In the genomic region with DNA sequence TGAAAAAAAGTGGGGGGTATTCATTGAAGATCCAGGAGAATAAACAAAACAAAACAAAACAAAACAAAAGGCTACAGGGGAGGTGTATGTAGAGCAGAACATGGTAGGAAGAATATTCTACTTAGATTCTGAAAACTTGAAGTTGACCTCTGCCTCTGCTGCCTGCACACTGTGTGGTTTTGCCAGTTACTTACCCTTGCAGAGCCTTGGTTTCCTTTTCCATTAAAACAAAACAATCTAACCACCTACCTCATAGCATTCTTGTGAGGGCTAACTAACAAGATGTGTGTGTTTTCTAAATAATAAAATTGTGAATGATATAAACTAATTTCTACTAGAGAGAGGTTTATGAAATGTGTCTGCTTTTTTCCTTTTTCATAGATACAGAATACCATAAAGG, we compare ENCODE assay signal across 15 cellular contexts.
DNase-seq lines count a peak whose midpoint lies in the region; ATAC-seq and TF ChIP-seq lines count a peak whose summit lies in the region.
"Had no signal": no experiment of that assay in that cellular context is flagged by ENCODE, and none has a peak within 500 bp of the region (broad histone marks: within the 10 kb centered on the region; RNA-seq: fewer than 3 reads in every experiment).

No MANE protein-coding gene starts in this region.

- peaks cover 28% of the 10 kb centered on the region for H3K4me1 Mint-ChIP-seq in activated CD8-positive, alpha-beta memory T cell treated with anti-CD3 and anti-CD28 coated beads, Interleukin-2, amount 10 ng/mL, durations not matched to agents 7 days and 5 days
- H3K4me1 Mint-ChIP-seq in stimulated activated effector memory CD8-positive, alpha-beta T cell treated with anti-CD3 and anti-CD28 coated beads, Interleukin-12 subunit alpha, Interleukin-12 subunit beta, amount 100 ng/mL, for 72 hours: peaks cover 12% of the 10 kb centered on the region
- peaks cover 3% of the 10 kb centered on the region for H3K4me1 Mint-ChIP-seq in MCF 10A (ENCODE audit: insufficient read depth, unreplicated experiment)

- H3K27ac ChIP-seq in body of pancreas (peak overlapping the region; percentile 79 to 90 (median 88)), psoas muscle (peak overlapping the region; percentile 50)
- H3K27ac ChIP-seq: BLaER1 treated with 17β-estradiol and CSF1 and Interleukin-3, amounts not matched to agents 10 nM and 100 nM had no signal

- H3K4me1 ChIP-seq in body of pancreas (peaks cover 69% of the 10 kb centered on the region), psoas muscle (peaks cover 45% of the 10 kb centered on the region)
- H3K4me1 ChIP-seq: BLaER1 treated with 17β-estradiol and CSF1 and Interleukin-3, amounts not matched to agents 10 nM and 100 nM had no signal

- intact Hi-C loops in body of pancreas (cut with DNase I) (no loop called here), psoas muscle (cut with DNase I) (no loop called here), MCF 10A (cut with micrococcal nuclease) (no loop called here)

- no TSS peak for BruUV-seq in MCF 10A (replicated peaks; lab: Mats Ljungman, UMichigan)

- H3K27me3 Mint-ChIP-seq in activated CD8-positive, alpha-beta memory T cell treated with anti-CD3 and anti-CD28 coated beads, Interleukin-2, amount 10 ng/mL, durations not matched to agents 7 days and 5 days: no peaks in the 10 kb centered on the region
- H3K27me3 Mint-ChIP-seq in MCF 10A (ENCODE audit: insufficient read depth, unreplicated experiment): no peaks in the 10 kb centered on the region
- H3K27me3 Mint-ChIP-seq: CD4-positive, CD25-positive, alpha-beta regulatory T cell had no signal

- no peak overlapping the region for H3K4me3 Mint-ChIP-seq in activated CD8-positive, alpha-beta memory T cell treated with anti-CD3 and anti-CD28 coated beads, Interleukin-2, amount 10 ng/mL, durations not matched to agents 7 days and 5 days
- no peak overlapping the region for H3K4me3 Mint-ChIP-seq in stimulated activated effector memory CD8-positive, alpha-beta T cell treated with anti-CD3 and anti-CD28 coated beads, Interleukin-12 subunit alpha, Interleukin-12 subunit beta, amount 100 ng/mL, for 72 hours
- H3K4me3 Mint-ChIP-seq in MCF 10A (ENCODE audit: unreplicated experiment): no peak overlapping the region
- H3K4me3 Mint-ChIP-seq: CD4-positive, CD25-positive, alpha-beta regulatory T cell had no signal

- no peak for TF ChIP-seq POLR2A in body of pancreas (IDR thresholded peaks at IDR 0.05)

- H3K27ac Mint-ChIP-seq in activated CD8-positive, alpha-beta memory T cell treated with anti-CD3 and anti-CD28 coated beads, Interleukin-2, amount 10 ng/mL, durations not matched to agents 7 days and 5 days: no peak overlapping the region
- peak overlapping the region; percentile 5 for H3K27ac Mint-ChIP-seq in stimulated activated effector memory CD8-positive, alpha-beta T cell treated with anti-CD3 and anti-CD28 coated beads, Interleukin-12 subunit alpha, Interleukin-12 subunit beta, amount 100 ng/mL, for 72 hours
- no peak overlapping the region for H3K27ac Mint-ChIP-seq in MCF 10A (ENCODE audit: low read depth, unreplicated experiment)

- ATAC-seq in activated CD8-positive, alpha-beta memory T cell treated with anti-CD3 and anti-CD28 coated beads, Interleukin-2, amount 10 ng/mL, durations not matched to agents 7 days and 5 days: peak; percentile 49
- ATAC-seq in body of pancreas: no peak
- no peak for ATAC-seq in psoas muscle
- no peak for ATAC-seq in stimulated activated effector memory CD8-positive, alpha-beta T cell treated with anti-CD3 and anti-CD28 coated beads, Interleukin-12 subunit alpha, Interleukin-12 subunit beta, amount 100 ng/mL, for 72 hours
- no peak for ATAC-seq in GM19463 (IDR thresholded peaks at IDR 0.05; ENCODE audit: unreplicated experiment)
- ATAC-seq: GM12878 had no signal

- CTCF ChIA-PET in activated CD8-positive, alpha-beta memory T cell treated with anti-CD3 and anti-CD28 coated beads, Interleukin-2, amount 10 ng/mL, durations not matched to agents 7 days and 5 days (lab: Charles Lee): no interaction called here
- CTCF ChIA-PET in MCF 10A (lab: Yijun Ruan, JAX): no interaction called here

- H3K27me3 ChIP-seq in body of pancreas (no peaks in the 10 kb centered on the region), psoas muscle (ENCODE audit: insufficient read depth in 3 of 3, low read length in 2 of 3) (no peaks in the 10 kb centered on the region)
- H3K27me3 ChIP-seq: BLaER1 treated with 17β-estradiol and CSF1 and Interleukin-3, amounts not matched to agents 10 nM and 100 nM had no signal

- no peaks in the 10 kb centered on the region for H3K9me3 Mint-ChIP-seq in activated CD8-positive, alpha-beta memory T cell treated with anti-CD3 and anti-CD28 coated beads, Interleukin-2, amount 10 ng/mL, durations not matched to agents 7 days and 5 days (ENCODE audit: low read depth)
- H3K9me3 Mint-ChIP-seq in stimulated activated effector memory CD8-positive, alpha-beta T cell treated with anti-CD3 and anti-CD28 coated beads, Interleukin-12 subunit alpha, Interleukin-12 subunit beta, amount 100 ng/mL, for 72 hours: no peaks in the 10 kb centered on the region
- no peaks in the 10 kb centered on the region for H3K9me3 Mint-ChIP-seq in MCF 10A (ENCODE audit: unreplicated experiment)

- H3K36me3 ChIP-seq in body of pancreas (replicated peaks in 1 of 2; ENCODE audit: insufficient read depth in 1 of 2, low read depth in 2 of 2) (no peaks in the 10 kb centered on the region), psoas muscle (ENCODE audit: insufficient read depth in 1 of 2, low read depth in 1 of 2) (no peaks in the 10 kb centered on the region)
- H3K36me3 ChIP-seq: BLaER1 treated with 17β-estradiol and CSF1 and Interleukin-3, amounts not matched to agents 10 nM and 100 nM; HAP-1 had no signal

- POLR2A ChIA-PET in MCF 10A (lab: Yijun Ruan, JAX): no interaction called here

- no peaks in the 10 kb centered on the region for H3K9me3 ChIP-seq in body of pancreas
- no peaks in the 10 kb centered on the region for H3K9me3 ChIP-seq in psoas muscle
- H3K9me3 ChIP-seq: BLaER1 treated with 17β-estradiol and CSF1 and Interleukin-3, amounts not matched to agents 10 nM and 100 nM; HAP-1 had no signal

- H3K36me3 Mint-ChIP-seq in activated CD8-positive, alpha-beta memory T cell treated with anti-CD3 and anti-CD28 coated beads, Interleukin-2, amount 10 ng/mL, durations not matched to agents 7 days and 5 days: peaks cover 2% of the 10 kb centered on the region
- no peaks in the 10 kb centered on the region for H3K36me3 Mint-ChIP-seq in stimulated activated effector memory CD8-positive, alpha-beta T cell treated with anti-CD3 and anti-CD28 coated beads, Interleukin-12 subunit alpha, Interleukin-12 subunit beta, amount 100 ng/mL, for 72 hours
- H3K36me3 Mint-ChIP-seq in MCF 10A (ENCODE audit: insufficient read depth, unreplicated experiment): no peaks in the 10 kb centered on the region

- DNase-seq in activated CD8-positive, alpha-beta memory T cell treated with anti-CD3 and anti-CD28 coated beads, Interleukin-2, amount 10 ng/mL, durations not matched to agents 7 days and 5 days: no peak
- DNase-seq in activated CD8-positive, alpha-beta memory T cell treated with anti-CD3 and anti-CD28 coated beads for 24 hours: no peak
- no peak for DNase-seq in body of pancreas
- no peak for DNase-seq in psoas muscle
- DNase-seq in stimulated activated effector memory CD8-positive, alpha-beta T cell treated with anti-CD3 and anti-CD28 coated beads, Interleukin-12 subunit alpha, Interleukin-12 subunit beta, amount 100 ng/mL, for 72 hours (ENCODE audit: low spot score in 2 of 2): no peak
- DNase-seq in MCF 10A (ENCODE audit: unreplicated experiment): no peak
- DNase-seq in stimulated activated naive CD4-positive, alpha-beta T cell (lab: John Stamatoyannopoulos, UW): no peak
- DNase-seq: 8988T; AML-193; CD4-positive, CD25-positive, alpha-beta regulatory T cell; DMS 273 treated with DMSO at 0.1 percent for 48 hours had no signal

- TF ChIP-seq CTCF in body of pancreas (IDR thresholded peaks at IDR 0.05) (no peak), psoas muscle (IDR thresholded peaks at IDR 0.05) (no peak), MCF 10A (IDR thresholded peaks at IDR 0.05; ENCODE audit: unreplicated experiment) (no peak)

- H3K4me3 ChIP-seq in body of pancreas (no peak overlapping the region), psoas muscle (peak overlapping the region; percentile 13)
- H3K4me3 ChIP-seq: BLaER1 treated with 17β-estradiol and CSF1 and Interleukin-3, amounts not matched to agents 10 nM and 100 nM; GM12878; HAP-1 had no signal
